In genomic region chr22:19432092-19432844, GRCh38 we compare ENCODE assay signal across 1 cellular context.
TF ChIP-seq lines count a peak whose summit lies in the region.

Gene MRPL40 (plus strand): TSS chr22:19432545. CDS start chr22:19432555, 10 bp downstream.

TF ChIP-seq in HepG2, 621 proteins besides CTCF, POLR2A, EP300 and RAD21 (continued from another document and continues in another):
- TF ChIP-seq, protein P1, sequence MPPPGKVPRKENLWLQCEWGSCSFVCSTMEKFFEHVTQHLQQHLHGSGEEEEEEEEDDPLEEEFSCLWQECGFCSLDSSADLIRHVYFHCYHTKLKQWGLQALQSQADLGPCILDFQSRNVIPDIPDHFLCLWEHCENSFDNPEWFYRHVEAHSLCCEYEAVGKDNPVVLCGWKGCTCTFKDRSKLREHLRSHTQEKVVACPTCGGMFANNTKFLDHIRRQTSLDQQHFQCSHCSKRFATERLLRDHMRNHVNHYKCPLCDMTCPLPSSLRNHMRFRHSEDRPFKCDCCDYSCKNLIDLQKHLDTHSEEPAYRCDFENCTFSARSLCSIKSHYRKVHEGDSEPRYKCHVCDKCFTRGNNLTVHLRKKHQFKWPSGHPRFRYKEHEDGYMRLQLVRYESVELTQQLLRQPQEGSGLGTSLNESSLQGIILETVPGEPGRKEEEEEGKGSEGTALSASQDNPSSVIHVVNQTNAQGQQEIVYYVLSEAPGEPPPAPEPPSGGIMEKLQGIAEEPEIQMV (CRISPR knock-in tag; IDR thresholded peaks at IDR 0.05; ENCODE audit: low read depth), result peak; percentile 91
- TF ChIP-seq HOXA9 (CRISPR knock-in tag; IDR thresholded peaks at IDR 0.05; ENCODE audit: borderline replicate concordance) (no peak; the same call in 1 of the 2 replicates), HNRNPK (IDR thresholded peaks at IDR 0.05; ENCODE audit: low read depth, low read length, poor library complexity, severe bottlenecking) (peak; percentile 94), SP2 (CRISPR knock-in tag; IDR thresholded peaks at IDR 0.05) (peak; percentile 80), ZSCAN21 (CRISPR knock-in tag; IDR thresholded peaks at IDR 0.05; ENCODE audit: borderline replicate concordance) (peak; percentile 91), TBL1XR1 (IDR thresholded peaks at IDR 0.05; ENCODE audit: borderline replicate concordance, low read length, partially characterized antibody) (no peak), TSC22D2 (CRISPR knock-in tag; IDR thresholded peaks at IDR 0.05; ENCODE audit: borderline replicate concordance) (peak; percentile 91), AHR (CRISPR knock-in tag; IDR thresholded peaks at IDR 0.05) (peak; percentile 97; the same call in 1 of the 2 replicates), ZNF597 (CRISPR knock-in tag; IDR thresholded peaks at IDR 0.05) (no peak), ZNF263 (CRISPR knock-in tag; IDR thresholded peaks at IDR 0.05) (peak; percentile 70), ZNF687 (CRISPR knock-in tag; IDR thresholded peaks at IDR 0.05) (peak; percentile 97), ARID2 (CRISPR knock-in tag; IDR thresholded peaks at IDR 0.05; ENCODE audit: borderline replicate concordance) (peak; percentile 97), FOXK2 (IDR thresholded peaks at IDR 0.05) (no peak), ZNF260 (CRISPR knock-in tag; IDR thresholded peaks at IDR 0.05; ENCODE audit: borderline replicate concordance, low read depth) (no peak), CSRNP1 (CRISPR knock-in tag; IDR thresholded peaks at IDR 0.05) (peak; percentile 96), TERF1 (CRISPR knock-in tag; IDR thresholded peaks at IDR 0.05) (no peak), ETV5 (CRISPR knock-in tag; IDR thresholded peaks at IDR 0.05; ENCODE audit: borderline replicate concordance) (peak; percentile 94), ZFP62 (CRISPR knock-in tag; IDR thresholded peaks at IDR 0.05) (no peak), PAX8 (CRISPR knock-in tag; IDR thresholded peaks at IDR 0.05; ENCODE audit: borderline replicate concordance) (no peak), ZNF75D (CRISPR knock-in tag; IDR thresholded peaks at IDR 0.05; ENCODE audit: borderline replicate concordance) (no peak), ATF3 (CRISPR knock-in tag; IDR thresholded peaks at IDR 0.05) (peak; percentile 90), SSRP1 (CRISPR knock-in tag; IDR thresholded peaks at IDR 0.05) (no peak), POLR2AphosphoS5 (IDR thresholded peaks at IDR 0.05; ENCODE audit: low read depth, low read length) (peak; percentile 92), ZNF225 (CRISPR knock-in tag; IDR thresholded peaks at IDR 0.05) (no peak; the same call in none of the 2 replicates), ZFYVE20 (CRISPR knock-in tag; IDR thresholded peaks at IDR 0.05; ENCODE audit: borderline replicate concordance, low read depth) (no peak), RFX1 (IDR thresholded peaks at IDR 0.05) (no peak; the same call in 1 of the 2 replicates)
- TF ChIP-seq, protein P2, sequence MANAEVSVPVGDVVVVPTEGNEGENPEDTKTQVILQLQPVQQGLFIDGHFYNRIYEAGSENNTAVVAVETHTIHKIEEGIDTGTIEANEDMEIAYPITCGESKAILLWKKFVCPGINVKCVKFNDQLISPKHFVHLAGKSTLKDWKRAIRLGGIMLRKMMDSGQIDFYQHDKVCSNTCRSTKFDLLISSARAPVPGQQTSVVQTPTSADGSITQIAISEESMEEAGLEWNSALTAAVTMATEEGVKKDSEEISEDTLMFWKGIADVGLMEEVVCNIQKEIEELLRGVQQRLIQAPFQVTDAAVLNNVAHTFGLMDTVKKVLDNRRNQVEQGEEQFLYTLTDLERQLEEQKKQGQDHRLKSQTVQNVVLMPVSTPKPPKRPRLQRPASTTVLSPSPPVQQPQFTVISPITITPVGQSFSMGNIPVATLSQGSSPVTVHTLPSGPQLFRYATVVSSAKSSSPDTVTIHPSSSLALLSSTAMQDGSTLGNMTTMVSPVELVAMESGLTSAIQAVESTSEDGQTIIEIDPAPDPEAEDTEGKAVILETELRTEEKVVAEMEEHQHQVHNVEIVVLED (CRISPR knock-in tag; IDR thresholded peaks at IDR 0.05; ENCODE audit: borderline replicate concordance), result peak; percentile 95
- TF ChIP-seq, protein P3, sequence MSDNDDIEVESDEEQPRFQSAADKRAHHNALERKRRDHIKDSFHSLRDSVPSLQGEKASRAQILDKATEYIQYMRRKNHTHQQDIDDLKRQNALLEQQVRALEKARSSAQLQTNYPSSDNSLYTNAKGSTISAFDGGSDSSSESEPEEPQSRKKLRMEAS (IDR thresholded peaks at IDR 0.05), result peak; percentile 94
- TF ChIP-seq, protein P4, sequence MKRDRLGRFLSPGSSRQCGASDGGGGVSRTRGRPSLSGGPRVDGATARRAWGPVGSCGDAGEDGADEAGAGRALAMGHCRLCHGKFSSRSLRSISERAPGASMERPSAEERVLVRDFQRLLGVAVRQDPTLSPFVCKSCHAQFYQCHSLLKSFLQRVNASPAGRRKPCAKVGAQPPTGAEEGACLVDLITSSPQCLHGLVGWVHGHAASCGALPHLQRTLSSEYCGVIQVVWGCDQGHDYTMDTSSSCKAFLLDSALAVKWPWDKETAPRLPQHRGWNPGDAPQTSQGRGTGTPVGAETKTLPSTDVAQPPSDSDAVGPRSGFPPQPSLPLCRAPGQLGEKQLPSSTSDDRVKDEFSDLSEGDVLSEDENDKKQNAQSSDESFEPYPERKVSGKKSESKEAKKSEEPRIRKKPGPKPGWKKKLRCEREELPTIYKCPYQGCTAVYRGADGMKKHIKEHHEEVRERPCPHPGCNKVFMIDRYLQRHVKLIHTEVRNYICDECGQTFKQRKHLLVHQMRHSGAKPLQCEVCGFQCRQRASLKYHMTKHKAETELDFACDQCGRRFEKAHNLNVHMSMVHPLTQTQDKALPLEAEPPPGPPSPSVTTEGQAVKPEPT (CRISPR knock-in tag; IDR thresholded peaks at IDR 0.05; ENCODE audit: low read depth), result peak; percentile 66; the same call in 1 of the 2 replicates
- TF ChIP-seq, protein P5, sequence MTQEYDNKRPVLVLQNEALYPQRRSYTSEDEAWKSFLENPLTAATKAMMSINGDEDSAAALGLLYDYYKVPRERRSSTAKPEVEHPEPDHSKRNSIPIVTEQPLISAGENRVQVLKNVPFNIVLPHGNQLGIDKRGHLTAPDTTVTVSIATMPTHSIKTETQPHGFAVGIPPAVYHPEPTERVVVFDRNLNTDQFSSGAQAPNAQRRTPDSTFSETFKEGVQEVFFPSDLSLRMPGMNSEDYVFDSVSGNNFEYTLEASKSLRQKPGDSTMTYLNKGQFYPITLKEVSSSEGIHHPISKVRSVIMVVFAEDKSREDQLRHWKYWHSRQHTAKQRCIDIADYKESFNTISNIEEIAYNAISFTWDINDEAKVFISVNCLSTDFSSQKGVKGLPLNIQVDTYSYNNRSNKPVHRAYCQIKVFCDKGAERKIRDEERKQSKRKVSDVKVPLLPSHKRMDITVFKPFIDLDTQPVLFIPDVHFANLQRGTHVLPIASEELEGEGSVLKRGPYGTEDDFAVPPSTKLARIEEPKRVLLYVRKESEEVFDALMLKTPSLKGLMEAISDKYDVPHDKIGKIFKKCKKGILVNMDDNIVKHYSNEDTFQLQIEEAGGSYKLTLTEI (CRISPR knock-in tag; conservative IDR thresholded peaks at IDR 0.05), result no peak; the same call in 1 of the 2 replicates
- TF ChIP-seq, protein P6, sequence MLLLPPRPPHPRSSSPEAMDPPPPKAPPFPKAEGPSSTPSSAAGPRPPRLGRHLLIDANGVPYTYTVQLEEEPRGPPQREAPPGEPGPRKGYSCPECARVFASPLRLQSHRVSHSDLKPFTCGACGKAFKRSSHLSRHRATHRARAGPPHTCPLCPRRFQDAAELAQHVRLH (CRISPR knock-in tag; IDR thresholded peaks at IDR 0.05; ENCODE audit: borderline replicate concordance, low read depth), result peak; percentile 94; the same call in 1 of the 2 replicates
- TF ChIP-seq, protein P7, sequence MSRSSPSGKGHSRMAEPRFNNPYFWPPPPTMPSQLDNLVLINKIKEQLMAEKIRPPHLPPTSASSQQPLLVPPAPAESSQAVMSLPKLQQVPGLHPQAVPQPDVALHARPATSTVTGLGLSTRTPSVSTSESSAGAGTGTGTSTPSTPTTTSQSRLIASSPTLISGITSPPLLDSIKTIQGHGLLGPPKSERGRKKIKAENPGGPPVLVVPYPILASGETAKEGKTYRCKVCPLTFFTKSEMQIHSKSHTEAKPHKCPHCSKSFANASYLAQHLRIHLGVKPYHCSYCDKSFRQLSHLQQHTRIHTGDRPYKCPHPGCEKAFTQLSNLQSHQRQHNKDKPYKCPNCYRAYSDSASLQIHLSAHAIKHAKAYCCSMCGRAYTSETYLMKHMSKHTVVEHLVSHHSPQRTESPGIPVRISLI (CRISPR knock-in tag; IDR thresholded peaks at IDR 0.05; ENCODE audit: borderline replicate concordance), result peak; percentile 79
- TF ChIP-seq, protein P8, sequence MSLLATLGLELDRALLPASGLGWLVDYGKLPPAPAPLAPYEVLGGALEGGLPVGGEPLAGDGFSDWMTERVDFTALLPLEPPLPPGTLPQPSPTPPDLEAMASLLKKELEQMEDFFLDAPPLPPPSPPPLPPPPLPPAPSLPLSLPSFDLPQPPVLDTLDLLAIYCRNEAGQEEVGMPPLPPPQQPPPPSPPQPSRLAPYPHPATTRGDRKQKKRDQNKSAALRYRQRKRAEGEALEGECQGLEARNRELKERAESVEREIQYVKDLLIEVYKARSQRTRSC (CRISPR knock-in tag; IDR thresholded peaks at IDR 0.05; ENCODE audit: low read depth), result peak; percentile 49; the same call in 1 of the 2 replicates
